In the genomic region with DNA sequence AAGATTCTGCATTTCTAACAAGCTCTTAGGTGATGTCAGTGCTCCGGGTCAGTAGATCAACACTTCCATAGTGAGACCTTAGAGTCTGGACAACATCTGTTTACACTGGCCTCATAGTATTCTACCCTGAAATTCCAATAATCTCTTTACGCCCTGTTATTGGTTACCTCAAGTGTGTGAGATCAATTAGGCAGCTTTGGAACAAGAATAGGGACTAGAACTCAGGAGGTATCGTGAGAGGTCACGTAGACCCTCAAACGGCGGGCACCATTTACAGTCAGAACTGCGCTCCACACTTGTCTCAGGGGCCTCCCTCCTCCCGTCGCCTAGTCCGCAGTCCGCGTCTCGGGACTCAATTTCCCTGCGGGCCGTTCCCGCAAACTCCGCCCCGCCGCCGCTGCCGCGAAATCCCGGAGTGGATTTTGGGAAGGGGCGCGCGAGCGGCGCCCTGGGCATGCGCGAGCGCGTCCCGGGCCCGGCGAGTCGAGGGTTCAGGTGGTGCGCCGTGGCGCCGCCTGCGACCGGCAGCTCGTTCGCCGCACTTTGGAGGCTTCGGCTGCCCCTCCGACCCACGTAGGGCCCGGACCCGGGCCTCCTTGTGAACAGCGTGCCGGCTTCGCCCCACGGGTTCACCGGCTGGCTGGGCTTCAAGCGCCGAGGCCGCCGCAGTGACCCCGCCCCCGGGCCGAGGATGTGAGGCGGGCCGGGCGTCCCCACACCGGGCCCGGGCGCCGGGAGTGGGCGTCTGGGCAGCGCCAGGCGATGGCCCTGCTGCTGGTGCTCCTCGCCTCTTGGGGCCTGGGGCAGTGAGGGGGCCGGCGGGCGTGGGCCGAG, we compare ENCODE assay signal across 8 cellular contexts. TPM values are rescaled to one million over a fixed set of nuclear protein-coding genes. Genes with fewer than 3 reads are reported as not detected.
DNase-seq lines count a peak whose midpoint lies in the region; TF ChIP-seq lines count a peak whose summit lies in the region.

A gene with protein sequence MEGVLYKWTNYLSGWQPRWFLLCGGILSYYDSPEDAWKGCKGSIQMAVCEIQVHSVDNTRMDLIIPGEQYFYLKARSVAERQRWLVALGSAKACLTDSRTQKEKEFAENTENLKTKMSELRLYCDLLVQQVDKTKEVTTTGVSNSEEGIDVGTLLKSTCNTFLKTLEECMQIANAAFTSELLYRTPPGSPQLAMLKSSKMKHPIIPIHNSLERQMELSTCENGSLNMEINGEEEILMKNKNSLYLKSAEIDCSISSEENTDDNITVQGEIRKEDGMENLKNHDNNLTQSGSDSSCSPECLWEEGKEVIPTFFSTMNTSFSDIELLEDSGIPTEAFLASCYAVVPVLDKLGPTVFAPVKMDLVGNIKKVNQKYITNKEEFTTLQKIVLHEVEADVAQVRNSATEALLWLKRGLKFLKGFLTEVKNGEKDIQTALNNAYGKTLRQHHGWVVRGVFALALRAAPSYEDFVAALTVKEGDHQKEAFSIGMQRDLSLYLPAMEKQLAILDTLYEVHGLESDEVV (plus strand): TSS at position 498 of the 834 bp plus-strand sequence. CDS start 351 bp downstream, outside the sequence.

- peaks cover 23 to 27% of the 10 kb centered on the region in 2 experiments for H3K4me1 Mint-ChIP-seq in H9

- H3K4me3 ChIP-seq in SK-N-MC (peak within 1 kb of the TSS; percentile 95), suprapubic skin (peak within 1 kb of the TSS; percentile 85)

- no peak within 1 kb of the TSS for H3K14ac ChIP-seq in H9 (ENCODE audit: insufficient read depth, low read length)

- no peak within 1 kb of the TSS for H2BK15ac ChIP-seq in H9 (ENCODE audit: low read depth, low read length)

- peaks cover 11% of the 10 kb centered on the region for H3K79me1 ChIP-seq in H9 (ENCODE audit: insufficient read depth, low read depth, low read length, poor library complexity, severe bottlenecking)

- peaks cover 4% of the 10 kb centered on the region; the same call in 1 of the 2 replicates for H3K4me1 ChIP-seq in H9 (ENCODE audit: insufficient read depth, low read length)
- peaks cover 48% of the 10 kb centered on the region for H3K4me1 ChIP-seq in suprapubic skin

- H3K79me2 ChIP-seq in H9 (ENCODE audit: insufficient read depth, low read length) = peaks cover 23% of the 10 kb centered on the region; the same call in 1 of the 2 replicates

- no peaks in the 10 kb centered on the region for H3K9me3 ChIP-seq in H9 (ENCODE audit: control insufficient read depth, low read depth, low read length)
- H3K9me3 ChIP-seq in SK-N-MC (ENCODE audit: low read depth, low read length) = no peaks in the 10 kb centered on the region
- H3K9me3 ChIP-seq in suprapubic skin = no peaks in the 10 kb centered on the region

- H3K36me3 ChIP-seq in SK-N-MC (ENCODE audit: insufficient read depth, low read length) (no peaks in the 10 kb centered on the region), suprapubic skin (no peaks in the 10 kb centered on the region)

- H3K18ac ChIP-seq in H9 (ENCODE audit: insufficient read length, low read depth, low read length) = no peak within 1 kb of the TSS

- peak within 1 kb of the TSS; percentile 61 to 95 (median 93) for H3K27ac Mint-ChIP-seq in H9

- H3K27ac ChIP-seq in H9 (ENCODE audit: insufficient read length, low read depth, low read length) = no peak within 1 kb of the TSS
- peak within 1 kb of the TSS; percentile 83 for H3K27ac ChIP-seq in SK-N-MC
- peak within 1 kb of the TSS; percentile 87 for H3K27ac ChIP-seq in suprapubic skin

- H3K27me3 Mint-ChIP-seq in H9 (ENCODE audit: low read depth) = no peaks in the 10 kb centered on the region

- no peaks in the 10 kb centered on the region for H3K27me3 ChIP-seq in H9 (ENCODE audit: insufficient read depth, low read length)
- no peaks in the 10 kb centered on the region for H3K27me3 ChIP-seq in suprapubic skin

- no peak within 1 kb of the TSS for H3K56ac ChIP-seq in H9 (ENCODE audit: insufficient read length, low read depth, low read length)

- no peak within 1 kb of the TSS; a peak in 3 of 5 replicates for H3K4me3 Mint-ChIP-seq in H9

- H3K23me2 ChIP-seq in H9 (ENCODE audit: insufficient read length, low read depth, low read length, poor library complexity, severe bottlenecking) = peaks cover 10% of the 10 kb centered on the region

- no CpG with 5 or more reads among the region's 77 CpGs for WGBS in H9 (ENCODE audit: extremely low coverage, insufficient read length, low lambda C conversion rate)
- 0% methylated on average over 16 of the region's 77 CpGs for WGBS in suprapubic skin

- peak in 1 of 2 donors; percentile 18 for TF ChIP-seq POLR2A in suprapubic skin (IDR thresholded peaks at IDR 0.05)

- no peak within 1 kb of the TSS for H2BK120ac ChIP-seq in H9 (ENCODE audit: low read depth, low read length, poor library complexity, severe bottlenecking)

- TF ChIP-seq CTCF in H9 (conservative IDR thresholded peaks at IDR 0.05) (no peak), suprapubic skin (IDR thresholded peaks at IDR 0.05) (no peak)

- peaks cover 0 to 6% (median 2%) of the 10 kb centered on the region in 3 experiments; a peak in 4 of 7 replicates for H3K36me3 Mint-ChIP-seq in H9 (ENCODE audit: insufficient read depth in 1 of 3, low read depth in 3 of 3)

- no peak within 1 kb of the TSS for H3T11ph ChIP-seq in H9 (ENCODE audit: low read length)

- peak within 1 kb of the TSS; percentile 93 for H3K4me2 ChIP-seq in H9 (ENCODE audit: insufficient read depth, insufficient read length, low read length)

- H2AFZ ChIP-seq in H9 (ENCODE audit: low read length) = no peak within 1 kb of the TSS

- H2AK5ac ChIP-seq in H9 (ENCODE audit: insufficient read length, low read length) = no peak within 1 kb of the TSS

- H2BK12ac ChIP-seq in H9 (ENCODE audit: insufficient read length, low read depth, low read length) = no peak within 1 kb of the TSS

- peak within 1 kb of the TSS; percentile 68 for H3K9ac ChIP-seq in H9 (ENCODE audit: extremely low read depth, insufficient read length, low read length)
- H3K9ac ChIP-seq in SK-N-MC (ENCODE audit: insufficient read length) = peak within 1 kb of the TSS; percentile 74

- no peak within 1 kb of the TSS for H2BK20ac ChIP-seq in H9 (ENCODE audit: low read depth, low read length, poor library complexity, severe bottlenecking)

- H3K23ac ChIP-seq in H9 (ENCODE audit: insufficient read length, low read depth, low read length) = no peak within 1 kb of the TSS

- peak; percentile 76 for DNase-seq in GF-D8 (lab: John Stamatoyannopoulos, UW)
- peak; percentile 93 for DNase-seq in H9
- peak; percentile 83 for DNase-seq in M059J (ENCODE audit: low read depth)
- DNase-seq in SK-N-MC (ENCODE audit: low read depth, low spot score) = peak; percentile 34
- peak; percentile 86 for DNase-seq in activated naive CD4-positive, alpha-beta T cell treated with anti-CD3 and anti-CD28 coated beads, Interleukin-2, amount 50 U/mL, for 16 hours
- peak; percentile 89 for DNase-seq in globus pallidus (ENCODE audit: low spot score)
- DNase-seq in occipital lobe (lab: John Stamatoyannopoulos, UW) = peak; percentile 88
- DNase-seq in suprapubic skin (ENCODE audit: low spot score in 2 of 2) = peak; percentile 92 to 93

- H2BK5ac ChIP-seq in H9 (ENCODE audit: insufficient read length, low read length) = no peak within 1 kb of the TSS

- no peaks in the 10 kb centered on the region for H3K9me3 Mint-ChIP-seq in H9

- H4K91ac ChIP-seq in H9 (ENCODE audit: insufficient read length, low read depth, low read length) = no peak within 1 kb of the TSS

- no peak within 1 kb of the TSS for H4K8ac ChIP-seq in H9 (replicated peaks; ENCODE audit: insufficient read length, low read depth, low read length)

- no peaks in the 10 kb centered on the region for H4K20me1 ChIP-seq in H9 (ENCODE audit: control insufficient read depth, insufficient read depth, insufficient read length)

- no peak within 1 kb of the TSS for H4K5ac ChIP-seq in H9 (ENCODE audit: insufficient read length, low read depth, low read length)

- TF ChIP-seq EP300 in suprapubic skin (IDR thresholded peaks at IDR 0.05) = no peak

- no peak within 1 kb of the TSS for H3K4ac ChIP-seq in H9 (ENCODE audit: low read depth, low read length)

RNA-seq across cellular contexts. Expression of the gene that starts here (rescaled TPM):
- total RNA-seq in H9 (2021) (37.0 and 40.5 TPM in 2 replicates), occipital lobe (34.8 TPM), suprapubic skin (10 to 100 TPM in 1 of 4 donors, 1 to 10 TPM in 3; 5.7 to 12.4 (median 7.2) TPM)
- 6.1 and 11.8 TPM in 2 replicates for total RNA-seq in M059J (2014; rRNA removed; shearing (Covaris generic))

Comparison
In these comparisons a context has a peak if more than half of its experiments do, and no peak if none do; other contexts are left out.
1. DNase-seq: peak in every context shown above with its lines; median percentile 93 in H9; 92 in suprapubic skin; 89 in globus pallidus; 88 in occipital lobe; 86 in activated naive CD4-positive, alpha-beta T cell treated with anti-CD3 and anti-CD28 coated beads, Interleukin-2, amount 50 U/mL, for 16 hours; 83 in M059J; 76 in GF-D8; 34 in SK-N-MC.